In genomic region chr10:11609492-11610093, GRCh38 we compare ENCODE assay signal across 10 cellular contexts. TPM values are rescaled to one million over a fixed set of nuclear protein-coding genes. Genes with fewer than 3 reads are reported as not detected.
A peak's percentile ranks its signal among the peaks of the same experiment; 100 is the strongest.
DNase-seq lines count a peak whose midpoint lies in the region; ATAC-seq, FAIRE-seq and TF ChIP-seq lines count a peak whose summit lies in the region.
"Had no signal": no experiment of that assay in that cellular context is flagged by ENCODE, and none has a peak within 500 bp of the region (broad histone marks: within the 10 kb centered on the region; RNA-seq: fewer than 3 reads in every experiment).

No MANE protein-coding gene starts in this region.

- peak; percentile 24 for ATAC-seq in HG03432 (IDR thresholded peaks at IDR 0.05; ENCODE audit: unreplicated experiment)
- no peak for ATAC-seq in HG02642 (IDR thresholded peaks at IDR 0.05; ENCODE audit: poor library complexity, unreplicated experiment)
- no peak for ATAC-seq in activated CD8-positive, alpha-beta memory T cell treated with anti-CD3 and anti-CD28 coated beads, Interleukin-2, amount 10 ng/mL, durations not matched to agents 7 days and 5 days
- ATAC-seq in HG03280 (IDR thresholded peaks at IDR 0.05; ENCODE audit: unreplicated experiment) = no peak

- peaks cover 46% of the 10 kb centered on the region for H3K79me2 ChIP-seq in osteoblast (ENCODE audit: insufficient read depth, low read length)

- H3K36me3 ChIP-seq in bronchial epithelial cell (ENCODE audit: control insufficient read depth, insufficient read depth, low read length) (no peaks in the 10 kb centered on the region), osteoblast (ENCODE audit: insufficient read depth, low read length) (no peaks in the 10 kb centered on the region)
- H3K36me3 ChIP-seq: esophagus muscularis mucosa had no signal

- FAIRE-seq in GM12892 (lab: Jason Lieb, UNC) = peak; percentile 51
- no peak for FAIRE-seq in bronchial epithelial cell (lab: Jason Lieb, UNC)

- H2AFZ ChIP-seq in osteoblast (ENCODE audit: low read length) = no peak overlapping the region

- no peak overlapping the region for H3K27ac Mint-ChIP-seq in activated CD8-positive, alpha-beta memory T cell treated with anti-CD3 and anti-CD28 coated beads, Interleukin-2, amount 10 ng/mL, durations not matched to agents 7 days and 5 days
- no peak overlapping the region for H3K27ac Mint-ChIP-seq in activated CD4-positive, alpha-beta memory T cell treated with anti-CD3 and anti-CD28 coated beads, Interleukin-2, amount 10 ng/mL, durations not matched to agents 7 days and 5 days

- POLR2A ChIA-PET in activated CD4-positive, alpha-beta memory T cell treated with anti-CD3 and anti-CD28 coated beads, Interleukin-2, amount 10 ng/mL, durations not matched to agents 7 days and 5 days (lab: Charles Lee) = interaction anchor here (0.7 to 2.6 kb wide), 3 partner anchors 7 to 70 kb away, joined by 3 to 6 read pairs (median 4); no protein-coding TSS in a partner anchor

- no peaks in the 10 kb centered on the region for H3K9me3 Mint-ChIP-seq in activated CD8-positive, alpha-beta memory T cell treated with anti-CD3 and anti-CD28 coated beads, Interleukin-2, amount 10 ng/mL, durations not matched to agents 7 days and 5 days (ENCODE audit: low read depth)
- no peaks in the 10 kb centered on the region for H3K9me3 Mint-ChIP-seq in activated CD4-positive, alpha-beta memory T cell treated with anti-CD3 and anti-CD28 coated beads, Interleukin-2, amount 10 ng/mL, durations not matched to agents 7 days and 5 days

- no peak for TF ChIP-seq POLR2A in GM12892 (IDR thresholded peaks at IDR 0.05; ENCODE audit: low read depth, low read length)

- peak overlapping the region; percentile 97 for H3K4me2 ChIP-seq in osteoblast (ENCODE audit: insufficient read depth, low read length)

- H3K27me3 Mint-ChIP-seq in activated CD8-positive, alpha-beta memory T cell treated with anti-CD3 and anti-CD28 coated beads, Interleukin-2, amount 10 ng/mL, durations not matched to agents 7 days and 5 days = peaks cover 55% of the 10 kb centered on the region
- H3K27me3 Mint-ChIP-seq in activated CD4-positive, alpha-beta memory T cell treated with anti-CD3 and anti-CD28 coated beads, Interleukin-2, amount 10 ng/mL, durations not matched to agents 7 days and 5 days = peaks cover 57% of the 10 kb centered on the region

- H3K4me1 ChIP-seq in osteoblast (ENCODE audit: insufficient read depth, low read length) = peaks cover 17% of the 10 kb centered on the region

- H3K27me3 ChIP-seq in bronchial epithelial cell (ENCODE audit: control insufficient read depth, insufficient read depth, low read length) (no peaks in the 10 kb centered on the region), osteoblast (ENCODE audit: insufficient read depth, low read length) (no peaks in the 10 kb centered on the region)
- H3K27me3 ChIP-seq: esophagus muscularis mucosa had no signal

- TF ChIP-seq CTCF in bronchial epithelial cell (IDR thresholded peaks at IDR 0.05; ENCODE audit: insufficient read depth, low read length, severe bottlenecking) (no peak), osteoblast (IDR thresholded peaks at IDR 0.05; ENCODE audit: extremely low read depth, low read depth, low read length) (no peak)

- H3K27ac ChIP-seq in osteoblast (ENCODE audit: low read depth, low read length) = no peak overlapping the region

- CTCF ChIA-PET in activated CD8-positive, alpha-beta memory T cell treated with anti-CD3 and anti-CD28 coated beads, Interleukin-2, amount 10 ng/mL, durations not matched to agents 7 days and 5 days (lab: Charles Lee) = interaction anchor here (1.2 kb wide), 1 partner anchor 22 kb away, joined by 3 read pairs; no protein-coding TSS in a partner anchor
- CTCF ChIA-PET in activated CD4-positive, alpha-beta memory T cell treated with anti-CD3 and anti-CD28 coated beads, Interleukin-2, amount 10 ng/mL, durations not matched to agents 7 days and 5 days (lab: Charles Lee) = interaction anchor here (1.5 kb wide), 1 partner anchor 148 kb away, joined by 6 read pairs; no protein-coding TSS in a partner anchor

- H3K4me3 Mint-ChIP-seq in activated CD8-positive, alpha-beta memory T cell treated with anti-CD3 and anti-CD28 coated beads, Interleukin-2, amount 10 ng/mL, durations not matched to agents 7 days and 5 days = no peak overlapping the region
- H3K4me3 Mint-ChIP-seq in activated CD4-positive, alpha-beta memory T cell treated with anti-CD3 and anti-CD28 coated beads, Interleukin-2, amount 10 ng/mL, durations not matched to agents 7 days and 5 days = no peak overlapping the region

- no peak for DNase-seq in GM12892 (ENCODE audit: insufficient read length)
- peak; percentile 7 for DNase-seq in bronchial epithelial cell (ENCODE audit: low read depth)
- DNase-seq in osteoblast (ENCODE audit: insufficient read length, low spot score, missing footprints) = no peak
- DNase-seq in activated CD8-positive, alpha-beta memory T cell treated with anti-CD3 and anti-CD28 coated beads, Interleukin-2, amount 10 ng/mL, durations not matched to agents 7 days and 5 days = no peak
- DNase-seq in activated CD4-positive, alpha-beta memory T cell treated with anti-CD3 and anti-CD28 coated beads, Interleukin-2, amount 10 ng/mL, durations not matched to agents 7 days and 5 days = no peak
- DNase-seq: stimulated activated CD8-positive, alpha-beta memory T cell treated with anti-CD3 and anti-CD28 coated beads, Interleukin-4, amount 100 ng/mL, for 48 hours had no signal

- H3K4me3 ChIP-seq in bronchial epithelial cell (ENCODE audit: low read depth, low read length) = no peak overlapping the region
- peak overlapping the region; percentile 6 for H3K4me3 ChIP-seq in osteoblast (ENCODE audit: insufficient read depth, low read length)

- peaks cover 17% of the 10 kb centered on the region for H4K20me1 ChIP-seq in osteoblast (ENCODE audit: insufficient read depth, low read length)

- peaks cover 40% of the 10 kb centered on the region for H3K4me1 Mint-ChIP-seq in activated CD8-positive, alpha-beta memory T cell treated with anti-CD3 and anti-CD28 coated beads, Interleukin-2, amount 10 ng/mL, durations not matched to agents 7 days and 5 days
- peaks cover 36% of the 10 kb centered on the region for H3K4me1 Mint-ChIP-seq in activated CD4-positive, alpha-beta memory T cell treated with anti-CD3 and anti-CD28 coated beads, Interleukin-2, amount 10 ng/mL, durations not matched to agents 7 days and 5 days

- H3K9me3 ChIP-seq in osteoblast (ENCODE audit: low read depth, low read length) = no peaks in the 10 kb centered on the region
- H3K9me3 ChIP-seq: esophagus muscularis mucosa had no signal

- peaks cover 5% of the 10 kb centered on the region for H3K36me3 Mint-ChIP-seq in activated CD8-positive, alpha-beta memory T cell treated with anti-CD3 and anti-CD28 coated beads, Interleukin-2, amount 10 ng/mL, durations not matched to agents 7 days and 5 days
- H3K36me3 Mint-ChIP-seq in activated CD4-positive, alpha-beta memory T cell treated with anti-CD3 and anti-CD28 coated beads, Interleukin-2, amount 10 ng/mL, durations not matched to agents 7 days and 5 days (ENCODE audit: low read depth) = no peaks in the 10 kb centered on the region

RNA-seq across cellular contexts. Expression of gene USP6NL, which starts 1.9 kb away (rescaled TPM):
- 10.6 TPM for polyA plus RNA-seq in GM12892 (2012; ENCODE audit: missing spikeins)
- 8.7 and 15.9 TPM in 2 replicates for total RNA-seq in bronchial epithelial cell
- total RNA-seq in osteoblast = 13.8 and 14.1 TPM in 2 replicates
- total RNA-seq in activated CD8-positive, alpha-beta memory T cell treated with anti-CD3 and anti-CD28 coated beads, Interleukin-2, amount 10 ng/mL, durations not matched to agents 7 days and 5 days = 1 to 10 TPM in 1 of 2 experiments, under 1 TPM in 1; 0.49 to 1.1 TPM
- total RNA-seq in activated CD4-positive, alpha-beta memory T cell treated with anti-CD3 and anti-CD28 coated beads, Interleukin-2, amount 10 ng/mL, durations not matched to agents 7 days and 5 days = under 1 TPM; 0.80 to 0.83 TPM
